Comparison of ENCODE assay signal across 7 cellular contexts in genomic region chr4:88008624-88009235, GRCh38. TPM values are rescaled to one million over a fixed set of nuclear protein-coding genes. Genes with fewer than 3 reads are reported as not detected.
DNase-seq lines count a peak whose midpoint lies in the region; ATAC-seq and TF ChIP-seq lines count a peak whose summit lies in the region.

No MANE protein-coding gene starts in this region.

- no peaks in the 10 kb centered on the region for H3F3A ChIP-seq in neural cell (ENCODE audit: insufficient read depth, low read length, poor library complexity, severe bottlenecking)

- H2AFZ ChIP-seq in neural cell (ENCODE audit: low read depth, low read length) = no peak overlapping the region

- no peak for TF ChIP-seq EP300 in neural cell (conservative IDR thresholded peaks at IDR 0.05; ENCODE audit: poor library complexity, severe bottlenecking)

- no peaks in the 10 kb centered on the region for H3K27me3 ChIP-seq in endocrine pancreas (ENCODE audit: control insufficient read depth, insufficient read depth, low read length)
- H3K27me3 ChIP-seq in neural cell (ENCODE audit: insufficient read depth, low read depth, low read length) = no peaks in the 10 kb centered on the region

- H3K79me2 ChIP-seq in neural cell (replicated peaks; ENCODE audit: insufficient read depth, low read length) = peaks cover 54% of the 10 kb centered on the region

- H3K9ac ChIP-seq in endocrine pancreas (ENCODE audit: control insufficient read depth, insufficient read depth, low read length) = peak overlapping the region; percentile 65
- peak overlapping the region; percentile 91 for H3K9ac ChIP-seq in neural cell (ENCODE audit: low read length)

- no peak for TF ChIP-seq RAD21 in neural cell (conservative IDR thresholded peaks at IDR 0.05)

- peaks cover 22% of the 10 kb centered on the region for H3K4me1 ChIP-seq in endocrine pancreas (ENCODE audit: control insufficient read depth, insufficient read depth, low read length)

- no peaks in the 10 kb centered on the region for H3K9me2 ChIP-seq in neural cell (ENCODE audit: insufficient read depth, low read length)

- DNase-seq in RPMI8226 (peak; percentile 39), NCI-H748 treated with DMSO at 0.1 percent for 48 hours (lab: John Stamatoyannopoulos, UW) (no peak)

- H3K9me3 ChIP-seq in endocrine pancreas (ENCODE audit: control insufficient read depth, low read length) (no peaks in the 10 kb centered on the region), neural cell (ENCODE audit: low read length) (no peaks in the 10 kb centered on the region)

- peak; percentile 24 for ATAC-seq in GM19395 (IDR thresholded peaks at IDR 0.05; ENCODE audit: unreplicated experiment)
- ATAC-seq in GM19467 (IDR thresholded peaks at IDR 0.05; ENCODE audit: unreplicated experiment) = no peak
- no peak for ATAC-seq in GM21367 (IDR thresholded peaks at IDR 0.05; ENCODE audit: unreplicated experiment)

- H4K20me1 ChIP-seq in neural cell (ENCODE audit: insufficient read depth) = no peaks in the 10 kb centered on the region

- peak overlapping the region; percentile 71 for H3K27ac ChIP-seq in neural cell (ENCODE audit: low read length)

- TF ChIP-seq CTCF in neural cell (IDR thresholded peaks at IDR 0.05; ENCODE audit: poor library complexity, severe bottlenecking) = no peak

- H3K4me3 ChIP-seq in endocrine pancreas (ENCODE audit: control insufficient read depth, insufficient read depth, low read length) (peak overlapping the region; percentile 97), neural cell (ENCODE audit: low read length) (peak overlapping the region; percentile 70)

- H3K36me3 ChIP-seq in endocrine pancreas (ENCODE audit: control insufficient read depth, insufficient read depth, low read length) = no peaks in the 10 kb centered on the region
- H3K36me3 ChIP-seq in neural cell (ENCODE audit: insufficient read depth, low read length) = no peaks in the 10 kb centered on the region

- H3K4me2 ChIP-seq in neural cell (ENCODE audit: low read length) = peak overlapping the region; percentile 91

TF ChIP-seq in neural cell, 6 proteins besides CTCF, POLR2A, EP300 and RAD21:
- TF ChIP-seq REST (IDR thresholded peaks at IDR 0.05; ENCODE audit: borderline replicate concordance) = no peak
- no peak for TF ChIP-seq EZH2 (IDR thresholded peaks at IDR 0.05; ENCODE audit: borderline replicate concordance, insufficient read depth, low read length, poor library complexity, severe bottlenecking)
- no peak for TF ChIP-seq MXI1 (conservative IDR thresholded peaks at IDR 0.05; ENCODE audit: poor library complexity, severe bottlenecking)
- TF ChIP-seq TAF1 (IDR thresholded peaks at IDR 0.05; ENCODE audit: low read depth) = no peak
- no peak for TF ChIP-seq SMC3 (conservative IDR thresholded peaks at IDR 0.05; ENCODE audit: poor library complexity)
- no peak for TF ChIP-seq POLR2AphosphoS5 (IDR thresholded peaks at IDR 0.05)

RNA-seq across cellular contexts. Expression of gene PKD2, which starts 1.3 kb away (rescaled TPM):
- 49.0 and 54.8 TPM in 2 replicates for polyA plus RNA-seq in neural cell
- polyA minus RNA-seq in neural cell = 49.9 and 59.4 TPM in 2 replicates

RNA-seq across cellular contexts. Expression of gene SPP1, which starts 33.2 kb away (rescaled TPM):
- 0.35 and 0.52 TPM in 2 replicates for polyA plus RNA-seq in neural cell
- 0.49 TPM in 1 of 2 replicates, not detected in the other for polyA minus RNA-seq in neural cell
